ENCODE assay signal across 9 cellular contexts in genomic region chr2:17646096-17646554, GRCh38.
A peak's percentile ranks its signal among the peaks of the same experiment; 100 is the strongest.
DNase-seq lines count a peak whose midpoint lies in the region; ATAC-seq and TF ChIP-seq lines count a peak whose summit lies in the region.
"Had no signal": no experiment of that assay in that cellular context is flagged by ENCODE, and none has a peak within 500 bp of the region (broad histone marks: within the 10 kb centered on the region; RNA-seq: fewer than 3 reads in every experiment).

No MANE protein-coding gene starts in this region.

- peak; percentile 78 for ATAC-seq in GM19438 (IDR thresholded peaks at IDR 0.05; ENCODE audit: low read depth, unreplicated experiment)
- ATAC-seq in HG03354 (IDR thresholded peaks at IDR 0.05; ENCODE audit: poor library complexity, severe bottlenecking, unreplicated experiment): peak; percentile 91

- no peak overlapping the region for H3K4me3 Mint-ChIP-seq in activated CD4-positive, alpha-beta T cell treated with anti-CD3 and anti-CD28 coated beads, Interleukin-2, amount 10 ng/mL, durations not matched to agents 7 days and 5 days
- H3K4me3 Mint-ChIP-seq in nephron progenitor cell: no peak overlapping the region
- H3K4me3 Mint-ChIP-seq: activated naive CD4-positive, alpha-beta T cell treated with anti-CD3 and anti-CD28 coated beads, Interleukin-2, amount 50 U/mL, for 24 hours had no signal

- peaks cover 22% of the 10 kb centered on the region for H3K4me1 ChIP-seq in fibroblast of lung (ENCODE audit: control insufficient read depth, extremely low read depth, insufficient read depth, low read length)

- no peaks in the 10 kb centered on the region for H3K27me3 Mint-ChIP-seq in activated CD4-positive, alpha-beta T cell treated with anti-CD3 and anti-CD28 coated beads, Interleukin-2, amount 10 ng/mL, durations not matched to agents 7 days and 5 days
- H3K27me3 Mint-ChIP-seq in nephron progenitor cell (ENCODE audit: low read depth, poor library complexity): no peaks in the 10 kb centered on the region
- H3K27me3 Mint-ChIP-seq: activated naive CD4-positive, alpha-beta T cell treated with anti-CD3 and anti-CD28 coated beads, Interleukin-2, amount 50 U/mL, for 24 hours had no signal

- H3K36me3 Mint-ChIP-seq in activated CD4-positive, alpha-beta T cell treated with anti-CD3 and anti-CD28 coated beads, Interleukin-2, amount 10 ng/mL, durations not matched to agents 7 days and 5 days (ENCODE audit: low read depth): no peaks in the 10 kb centered on the region
- H3K36me3 Mint-ChIP-seq in nephron progenitor cell (ENCODE audit: low read depth): peaks cover 21% of the 10 kb centered on the region
- H3K36me3 Mint-ChIP-seq: activated naive CD4-positive, alpha-beta T cell treated with anti-CD3 and anti-CD28 coated beads, Interleukin-2, amount 50 U/mL, for 24 hours had no signal

- no peak overlapping the region for H3K4me3 ChIP-seq in fibroblast of lung (replicated peaks in 1 of 4; ENCODE audit: control extremely low read depth in 1 of 4, insufficient read depth in 1 of 4, low read depth in 3 of 4, low read length in 4 of 4)

- peak; percentile 53 for DNase-seq in DMS153 treated with DMSO at 0.1 percent for 48 hours (lab: John Stamatoyannopoulos, UW; ENCODE audit: unreplicated experiment)
- peak; percentile 63 for DNase-seq in NCI-H446 treated with DMSO at 0.1 percent for 48 hours (lab: John Stamatoyannopoulos, UW)
- DNase-seq in activated CD4-positive, alpha-beta T cell treated with anti-CD3 and anti-CD28 coated beads, Interleukin-2, amount 10 ng/mL, durations not matched to agents 7 days and 5 days: peak; percentile 61
- DNase-seq in fibroblast of lung (ENCODE audit: low read depth in 2 of 2): peak; percentile 78 to 92
- peak; percentile 53 for DNase-seq in nephron progenitor cell
- DNase-seq in mesenteric fat pad (ENCODE audit: low spot score): no peak

- H3K79me2 ChIP-seq in fibroblast of lung (ENCODE audit: control insufficient read depth, insufficient read depth, low read length): no peaks in the 10 kb centered on the region

- no peaks in the 10 kb centered on the region for H4K20me1 ChIP-seq in fibroblast of lung (ENCODE audit: control insufficient read depth, extremely low read depth, insufficient read depth, low read length)

- peaks cover 1% of the 10 kb centered on the region for H3K4me1 Mint-ChIP-seq in activated CD4-positive, alpha-beta T cell treated with anti-CD3 and anti-CD28 coated beads, Interleukin-2, amount 10 ng/mL, durations not matched to agents 7 days and 5 days
- peaks cover 39% of the 10 kb centered on the region for H3K4me1 Mint-ChIP-seq in nephron progenitor cell

- H3K4me2 ChIP-seq in fibroblast of lung (ENCODE audit: extremely low read depth, insufficient read depth, low read length): no peak overlapping the region

- CTCF ChIA-PET in activated CD4-positive, alpha-beta T cell treated with anti-CD3 and anti-CD28 coated beads, Interleukin-2, amount 10 ng/mL, durations not matched to agents 7 days and 5 days (lab: Charles Lee): interaction anchor here (0.6 to 3.3 kb wide), 9 partner anchors 9 to 470 kb away, joined by 3 to 11 read pairs (median 3); partner anchors contain the start of genes GEN1 and SMC6

- H3K36me3 ChIP-seq in fibroblast of lung (ENCODE audit: control insufficient read depth, insufficient read depth, low read length): no peaks in the 10 kb centered on the region

- no peak overlapping the region for H3K27ac ChIP-seq in fibroblast of lung (ENCODE audit: insufficient read depth, low read length)

- no peak overlapping the region for H2AFZ ChIP-seq in fibroblast of lung (ENCODE audit: low read length)

- H3K27me3 ChIP-seq in fibroblast of lung (ENCODE audit: control insufficient read depth, insufficient read depth, low read length): no peaks in the 10 kb centered on the region

- no peak overlapping the region for H3K27ac Mint-ChIP-seq in activated CD4-positive, alpha-beta T cell treated with anti-CD3 and anti-CD28 coated beads, Interleukin-2, amount 10 ng/mL, durations not matched to agents 7 days and 5 days
- peak overlapping the region; percentile 5 for H3K27ac Mint-ChIP-seq in nephron progenitor cell
- H3K27ac Mint-ChIP-seq: activated naive CD4-positive, alpha-beta T cell treated with anti-CD3 and anti-CD28 coated beads, Interleukin-2, amount 50 U/mL, for 24 hours had no signal

- no peaks in the 10 kb centered on the region for H3K9me3 ChIP-seq in fibroblast of lung (ENCODE audit: control insufficient read depth, insufficient read depth, low read depth, low read length)

- TF ChIP-seq CTCF in fibroblast of lung (conservative IDR thresholded peaks at IDR 0.05 in 1 of 2, IDR thresholded peaks at IDR 0.05 in 1 of 2; ENCODE audit: low read depth in 1 of 2, low read length in 2 of 2) (peak; percentile 87 to 91), nephron progenitor cell (IDR thresholded peaks at IDR 0.05) (peak; percentile 76)

- POLR2A ChIA-PET in activated CD4-positive, alpha-beta T cell treated with anti-CD3 and anti-CD28 coated beads, Interleukin-2, amount 10 ng/mL, durations not matched to agents 7 days and 5 days (lab: Charles Lee): no interaction called here

- H3K9me3 Mint-ChIP-seq in activated CD4-positive, alpha-beta T cell treated with anti-CD3 and anti-CD28 coated beads, Interleukin-2, amount 10 ng/mL, durations not matched to agents 7 days and 5 days: no peaks in the 10 kb centered on the region
- H3K9me3 Mint-ChIP-seq in nephron progenitor cell: no peaks in the 10 kb centered on the region
- H3K9me3 Mint-ChIP-seq: activated naive CD4-positive, alpha-beta T cell treated with anti-CD3 and anti-CD28 coated beads, Interleukin-2, amount 50 U/mL, for 24 hours had no signal

- H3K9ac ChIP-seq in fibroblast of lung (ENCODE audit: insufficient read depth, low read length): no peak overlapping the region
